8 cellular contexts compared by ENCODE assay signal in genomic region chr17:4969551-4970231, GRCh38. TPM values are rescaled to one million over a fixed set of nuclear protein-coding genes. Genes with fewer than 3 reads are reported as not detected.
DNase-seq lines count a peak whose midpoint lies in the region; ATAC-seq and TF ChIP-seq lines count a peak whose summit lies in the region.

No MANE protein-coding gene starts in this region.

- peak overlapping the region; percentile 94 for H3K4me3 ChIP-seq in fibroblast of villous mesenchyme (ENCODE audit: low read depth, low read length)

- ATAC-seq in HG03045 (IDR thresholded peaks at IDR 0.05; ENCODE audit: unreplicated experiment): no peak

- DNase-seq in activated CD4-positive, alpha-beta T cell treated with anti-CD3 and anti-CD28 coated beads for 48 hours: peak; percentile 66
- DNase-seq in activated CD4-positive, alpha-beta T cell treated with anti-CD3 and anti-CD28 coated beads, Interleukin-2, amount 50 U/mL, for 4 hours: no peak
- DNase-seq in T1000 (lab: John Stamatoyannopoulos, UW) (peak; percentile 38), fibroblast of villous mesenchyme (ENCODE audit: low read depth) (peak; percentile 49), NCI-H1694 (lab: John Stamatoyannopoulos, UW) (no peak), glomerular visceral epithelial cell (ENCODE audit: extremely low spot score) (no peak)
- peak in 2 of 3 donors; percentile 24 to 38 for DNase-seq in stimulated activated CD4-positive, alpha-beta T cell treated with anti-CD3 and anti-CD28 coated beads, TNF-alpha, amount 100 ng/mL, for 48 hours (ENCODE audit: low read depth in 3 of 3)

- no peak for TF ChIP-seq CTCF in fibroblast of villous mesenchyme (IDR thresholded peaks at IDR 0.05; ENCODE audit: insufficient read depth, low read depth, low read length)

RNA-seq across cellular contexts. Expression of gene SPAG7, which starts 2.1 kb away (rescaled TPM):
- 34.5 and 39.0 TPM in 2 replicates for total RNA-seq in fibroblast of villous mesenchyme

RNA-seq across cellular contexts. Expression of gene CAMTA2, which starts 17.8 kb away (rescaled TPM):
- 15.1 TPM in 2 replicates for total RNA-seq in fibroblast of villous mesenchyme

RNA-seq across cellular contexts. Expression of gene ENO3, which starts 18.8 kb away (rescaled TPM):
- 2.6 and 7.4 TPM in 2 replicates for total RNA-seq in fibroblast of villous mesenchyme

RNA-seq across cellular contexts. Expression of gene PFN1, which starts 21.4 kb away (rescaled TPM):
- 581 and 784 TPM in 2 replicates for total RNA-seq in fibroblast of villous mesenchyme

RNA-seq across cellular contexts. Expression of gene INCA1, which starts 27.6 kb away (rescaled TPM):
- 0.97 and 1.3 TPM in 2 replicates for total RNA-seq in fibroblast of villous mesenchyme

Comparison
In these comparisons a context has a peak if more than half of its experiments do, and no peak if none do; other contexts are left out.
1. DNase-seq: peak in activated CD4-positive, alpha-beta T cell treated with anti-CD3 and anti-CD28 coated beads for 48 hours (single experiment), T1000 (single experiment), fibroblast of villous mesenchyme (single experiment) and stimulated activated CD4-positive, alpha-beta T cell treated with anti-CD3 and anti-CD28 coated beads, TNF-alpha, amount 100 ng/mL, for 48 hours (2 of 3); none in activated CD4-positive, alpha-beta T cell treated with anti-CD3 and anti-CD28 coated beads, Interleukin-2, amount 50 U/mL, for 4 hours (0 of 2), NCI-H1694 (single experiment) and glomerular visceral epithelial cell (single experiment).